9 cellular contexts compared by ENCODE assay signal in genomic region chr12:92444763-92445162, GRCh38.
DNase-seq lines count a peak whose midpoint lies in the region; ATAC-seq, FAIRE-seq and TF ChIP-seq lines count a peak whose summit lies in the region.
"Had no signal": no experiment of that assay in that cellular context is flagged by ENCODE, and none has a peak within 500 bp of the region (broad histone marks: within the 10 kb centered on the region; RNA-seq: fewer than 3 reads in every experiment).

No MANE protein-coding gene starts in this region.

- DNase-seq in MV-4-11 (lab: John Stamatoyannopoulos, UW), result peak; percentile 95
- peak in 1 of 3 donors; percentile 37 for DNase-seq in mucosa of descending colon
- no peak for DNase-seq in AG20443 (ENCODE audit: low spot score)
- DNase-seq in HT-29 (ENCODE audit: low spot score), result no peak
- no peak for DNase-seq in RPMI8226
- no peak for DNase-seq in GM12892 (ENCODE audit: insufficient read length)
- DNase-seq: NCI-H2081 had no signal

- no peak; the same call in 1 of the 2 replicates for TF ChIP-seq POLR2A in GM12892 (IDR thresholded peaks at IDR 0.05; ENCODE audit: low read depth, low read length)

- H3K9me3 ChIP-seq in mucosa of descending colon, result no peaks in the 10 kb centered on the region

- intact Hi-C loops in mucosa of descending colon (cut with DNase I, micrococcal nuclease), result no loop called here

- ATAC-seq in GM18517 (IDR thresholded peaks at IDR 0.05; ENCODE audit: unreplicated experiment), result peak; percentile 28
- peak; percentile 31 for ATAC-seq in HG02642 (IDR thresholded peaks at IDR 0.05; ENCODE audit: poor library complexity, unreplicated experiment)
- peak; percentile 58 for ATAC-seq in mucosa of descending colon

- no peak for FAIRE-seq in GM12892 (lab: Jason Lieb, UNC)

- TF ChIP-seq CTCF in mucosa of descending colon (IDR thresholded peaks at IDR 0.05), result no peak

- no peak overlapping the region for H3K4me3 ChIP-seq in mucosa of descending colon

- no peaks in the 10 kb centered on the region for H3K4me1 ChIP-seq in mucosa of descending colon (ENCODE audit: low read depth)

- no peaks in the 10 kb centered on the region for H3K36me3 ChIP-seq in mucosa of descending colon (ENCODE audit: low read depth)
